In the genomic region with DNA sequence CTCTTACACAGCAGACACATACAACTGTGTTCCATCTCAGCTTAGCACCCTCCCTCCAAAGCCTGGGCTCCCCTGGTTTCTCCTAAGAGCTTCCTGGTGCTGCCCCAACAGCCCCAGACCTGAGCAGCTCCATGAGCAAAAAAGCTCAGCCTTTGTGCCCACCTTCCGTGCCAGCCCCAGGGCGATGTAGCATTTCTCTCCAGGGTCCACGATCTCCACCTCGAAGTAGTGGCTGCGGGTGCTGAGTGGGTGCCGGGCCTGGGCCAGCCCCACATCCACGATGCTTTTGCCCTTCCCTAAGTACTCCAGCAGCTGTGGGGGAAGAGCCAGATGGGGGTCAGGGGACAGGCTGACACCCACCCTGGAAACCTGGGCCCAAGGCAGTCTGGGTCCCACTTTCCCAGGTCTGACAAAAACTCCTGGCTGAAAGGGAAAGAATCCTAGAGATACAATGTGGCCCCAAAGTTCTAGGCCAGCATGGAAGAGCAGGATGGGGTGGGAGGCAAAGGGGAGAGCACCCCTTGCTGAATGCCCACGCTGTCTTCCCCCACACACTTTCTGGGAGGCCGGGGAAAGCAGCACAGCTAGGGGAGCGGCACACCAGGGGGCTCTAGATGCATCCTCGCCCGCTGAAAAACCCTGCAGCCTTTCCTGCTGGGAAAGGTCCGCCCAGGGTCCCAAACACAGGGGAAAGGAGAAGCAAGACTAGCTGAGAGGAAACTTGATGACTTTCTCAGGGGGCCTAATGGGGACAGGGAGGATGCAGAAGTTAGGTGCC, we compare ENCODE assay signal across 17 cellular contexts. TPM values are rescaled to one million over a fixed set of nuclear protein-coding genes. Genes with fewer than 3 reads are reported as not detected.
DNase-seq lines count a peak whose midpoint lies in the region; ATAC-seq, FAIRE-seq and TF ChIP-seq lines count a peak whose summit lies in the region.
"Had no signal": no experiment of that assay in that cellular context is flagged by ENCODE, and none has a peak within 500 bp of the region (broad histone marks: within the 10 kb centered on the region; RNA-seq: fewer than 3 reads in every experiment).

No MANE protein-coding gene starts in this region.

- H3K36me3 ChIP-seq in lower lobe of right lung (peaks cover 80% of the 10 kb centered on the region), subcutaneous abdominal adipose tissue (ENCODE audit: control insufficient read depth in 5 of 5, insufficient read depth in 5 of 5, low read length in 5 of 5) (peaks cover 0 to 75% (median 41%) of the 10 kb centered on the region in 5 donors), SJCRH30 (no peaks in the 10 kb centered on the region)

- H3K27ac ChIP-seq in lower lobe of right lung (peak overlapping the region; percentile 6), subcutaneous abdominal adipose tissue (ENCODE audit: low read depth, low read length) (peak overlapping the region; percentile 60), SJCRH30 (no peak overlapping the region)

- H3K4me1 Mint-ChIP-seq in brain, result peaks cover 54% of the 10 kb centered on the region

- peak overlapping the region in 3 of 5 experiments; percentile 21 to 67 (median 62) for H3K27ac Mint-ChIP-seq in brain

- H3K9me3 ChIP-seq in lower lobe of right lung (no peaks in the 10 kb centered on the region), subcutaneous abdominal adipose tissue (ENCODE audit: control insufficient read depth in 5 of 5, low read length in 5 of 5) (no peaks in the 10 kb centered on the region), SJCRH30 (replicated peaks) (no peaks in the 10 kb centered on the region)

- H3K27me3 Mint-ChIP-seq in brain, result no peaks in the 10 kb centered on the region
- H3K27me3 Mint-ChIP-seq: CD4-positive, CD25-positive, alpha-beta regulatory T cell had no signal

- DNase-seq in HTR-8/SVneo (ENCODE audit: insufficient read length, low spot score) (no peak), lower lobe of right lung (no peak), KG1 (lab: John Stamatoyannopoulos, UW) (no peak), SJCRH30 (no peak)
- DNase-seq: activated CD4-positive, alpha-beta T cell treated with anti-CD3 and anti-CD28 coated beads for 1 hour; activated T-cell treated with anti-CD3 and anti-CD28 coated beads for 4 hours; CD4-positive, CD25-positive, alpha-beta regulatory T cell; NCI-H2029; NCI-H748 treated with DMSO at 0.1 percent for 48 hours; nucleus accumbens; RPMI8226 had no signal

- ATAC-seq in lower lobe of right lung, result no peak
- ATAC-seq in HG03354 (IDR thresholded peaks at IDR 0.05; ENCODE audit: poor library complexity, severe bottlenecking, unreplicated experiment), result no peak

- TF ChIP-seq CTCF in brain (conservative IDR thresholded peaks at IDR 0.05) (no peak), lower lobe of right lung (IDR thresholded peaks at IDR 0.05) (no peak)

- no peak overlapping the region for H3K4me3 Mint-ChIP-seq in brain
- H3K4me3 Mint-ChIP-seq: CD4-positive, CD25-positive, alpha-beta regulatory T cell had no signal

- H3K4me3 ChIP-seq in lower lobe of right lung (no peak overlapping the region), subcutaneous abdominal adipose tissue (ENCODE audit: low read depth in 1 of 5, low read length in 5 of 5) (no peak overlapping the region), SJCRH30 (no peak overlapping the region)
- H3K4me3 ChIP-seq: GM12878 had no signal

- FAIRE-seq in HTR-8/SVneo (lab: Jason Lieb, UNC), result peak; percentile 46
- FAIRE-seq: GM12878 had no signal

- intact Hi-C loops in lower lobe of right lung (cut with DNase I), result no loop called here

- H3K9ac ChIP-seq in subcutaneous abdominal adipose tissue (ENCODE audit: low read length in 5 of 5), result peak overlapping the region in 2 of 5 donors; percentile 6 to 42

- H3K27me3 ChIP-seq in lower lobe of right lung (ENCODE audit: low read depth) (no peaks in the 10 kb centered on the region), subcutaneous abdominal adipose tissue (ENCODE audit: control insufficient read depth in 5 of 5, insufficient read depth in 4 of 5, low read length in 5 of 5) (peaks cover 0 to 3% (median 0%) of the 10 kb centered on the region in 5 donors), SJCRH30 (no peaks in the 10 kb centered on the region)

- H3K36me3 Mint-ChIP-seq in brain, result peaks cover 35% of the 10 kb centered on the region

- H3K9me3 Mint-ChIP-seq in brain, result no peaks in the 10 kb centered on the region
- H3K9me3 Mint-ChIP-seq: CD4-positive, CD25-positive, alpha-beta regulatory T cell had no signal

- H3K4me1 ChIP-seq in lower lobe of right lung, result peaks cover 52% of the 10 kb centered on the region
- peaks cover 32 to 84% (median 80%) of the 10 kb centered on the region in 5 donors for H3K4me1 ChIP-seq in subcutaneous abdominal adipose tissue (ENCODE audit: control insufficient read depth in 5 of 5, insufficient read depth in 5 of 5, low read length in 5 of 5)
- H3K4me1 ChIP-seq in SJCRH30, result peaks cover 23% of the 10 kb centered on the region

RNA-seq across cellular contexts. Expression of gene SPRYD3, which starts 11.0 kb away (rescaled TPM):
- polyA plus RNA-seq in brain (ENCODE audit: insufficient read depth, low read depth, low replicate concordance), result 77.1 TPM
- total RNA-seq in lower lobe of right lung, result 47.9 TPM
- 8.9 and 10.4 TPM in 2 replicates for total RNA-seq in SJCRH30 (2014; rRNA removed; shearing (Covaris generic))

RNA-seq across cellular contexts. Expression of gene TNS2, which starts 18.3 kb away (rescaled TPM):
- 32.4 TPM for polyA plus RNA-seq in brain (ENCODE audit: insufficient read depth, low read depth, low replicate concordance)
- total RNA-seq in lower lobe of right lung, result 186 TPM
- total RNA-seq in SJCRH30 (2014; rRNA removed; shearing (Covaris generic)), result 13.3 and 16.1 TPM in 2 replicates

RNA-seq across cellular contexts. Expression of gene IGFBP6, which starts 29.3 kb away (rescaled TPM):
- polyA plus RNA-seq in brain (ENCODE audit: insufficient read depth, low read depth, low replicate concordance), result 17.3 TPM
- total RNA-seq in lower lobe of right lung, result 58.5 TPM
- 11.5 and 13.0 TPM in 2 replicates for total RNA-seq in SJCRH30 (2014; rRNA removed; shearing (Covaris generic))
- total RNA-seq: CD4-positive, CD25-positive, alpha-beta regulatory T cell; T-helper 1 cell treated with Interleukin-12 subunit alpha and Interleukin-12 subunit beta and Interleukin-4 antibody, amounts not matched to agents 30 ng/mL and 1 ng/mL, for 36 hours had no signal

RNA-seq across cellular contexts. Expression of gene SOAT2, which starts 35.1 kb away (rescaled TPM):
- not detected for polyA plus RNA-seq in brain (ENCODE audit: insufficient read depth, low read depth, low replicate concordance)
- not detected for total RNA-seq in lower lobe of right lung
- total RNA-seq in SJCRH30 (2014; rRNA removed; shearing (Covaris generic)), result not detected in 2 replicates
- total RNA-seq: T-helper 1 cell treated with Interleukin-12 subunit alpha and Interleukin-12 subunit beta and Interleukin-4 antibody, amounts not matched to agents 30 ng/mL and 1 ng/mL, for 36 hours; temporal lobe had no signal
- polyA plus RNA-seq: CD4-positive, CD25-positive, alpha-beta regulatory T cell had no signal

Comparison
In these comparisons a context has a peak if more than half of its experiments do, and no peak if none do; other contexts are left out.
1. RNA of gene TNS2, which starts 18.3 kb away (total RNA-seq): 186 TPM in lower lobe of right lung (single experiment); 13.3 to 16.1 TPM in SJCRH30; every median in the first group is over 10 times any median in the second.